Comparison of ENCODE assay signal across 21 cellular contexts in genomic region chr2:232588031-232588430, GRCh38. TPM values are rescaled to one million over a fixed set of nuclear protein-coding genes. Genes with fewer than 3 reads are reported as not detected.
"Had no signal": no experiment of that assay in that cellular context is flagged by ENCODE, and none has a peak within 500 bp of the region (broad histone marks: within the 10 kb centered on the region; RNA-seq: fewer than 3 reads in every experiment).

No MANE protein-coding gene starts in this region.

- H3K27ac Mint-ChIP-seq: activated T-helper 1 cell treated with anti-CD3 and anti-CD28 coated beads, Interleukin-12 subunit alpha, Interleukin-12 subunit beta, Interleukin-2, Interleukin-4 antibody, amounts not matched to agents 30 ng/mL and 10 ng/mL and 1 ng/mL, durations not matched to agents 14 hours and 24 hours and 36 hours; endodermal cell; T-helper 1 cell treated with Interleukin-12 subunit alpha and Interleukin-12 subunit beta and Interleukin-4 antibody, amounts not matched to agents 30 μg/mL and 1 μg/mL, for 36 hours had no signal

- H3K9me3 Mint-ChIP-seq: activated naive CD4-positive, alpha-beta T cell treated with anti-CD3 and anti-CD28 coated beads, Interleukin-2, amount 50 U/mL, for 72 hours; activated T-helper 1 cell treated with anti-CD3 and anti-CD28 coated beads, Interleukin-12 subunit alpha, Interleukin-12 subunit beta, Interleukin-2, Interleukin-4 antibody, amounts not matched to agents 30 ng/mL and 10 ng/mL and 1 ng/mL, durations not matched to agents 14 hours and 24 hours and 36 hours; endodermal cell; T-helper 1 cell treated with Interleukin-12 subunit alpha and Interleukin-12 subunit beta and Interleukin-4 antibody, amounts not matched to agents 30 μg/mL and 1 μg/mL, for 36 hours had no signal

- H3K4me1 Mint-ChIP-seq: endodermal cell, naive B cell had no signal

- H3K9me3 ChIP-seq: adrenal gland, mucosa of descending colon, ovary had no signal

- H3K4me3 Mint-ChIP-seq: activated T-helper 1 cell treated with anti-CD3 and anti-CD28 coated beads, Interleukin-12 subunit alpha, Interleukin-12 subunit beta, Interleukin-2, Interleukin-4 antibody, amounts not matched to agents 30 ng/mL and 10 ng/mL and 1 ng/mL, durations not matched to agents 14 hours and 24 hours and 36 hours; endodermal cell; naive B cell; T-helper 1 cell treated with Interleukin-12 subunit alpha and Interleukin-12 subunit beta and Interleukin-4 antibody, amounts not matched to agents 30 μg/mL and 1 μg/mL, for 36 hours had no signal

- H3K27me3 Mint-ChIP-seq: naive B cell had no signal

- ATAC-seq: activated naive CD4-positive, alpha-beta T cell treated with anti-CD3 and anti-CD28 coated beads, Interleukin-2, amount 50 U/mL, for 72 hours had no signal

- DNase-seq: activated CD4-positive, CD25-positive, alpha-beta regulatory T cell treated with anti-CD3 and anti-CD28 coated beads, Interleukin-2, amount 50 U/mL, for 72 hours; activated gamma-delta T cell treated with Interleukin-2 at 50 U/mL for 16 hours; activated T-cell treated with anti-CD3 and anti-CD28 coated beads for 4 hours; adrenal gland; endodermal cell; heart left ventricle; mesenchymal stem cell; naive B cell; ovary; stimulated activated CD8-positive, alpha-beta memory T cell treated with anti-CD3 and anti-CD28 coated beads, Interleukin-4, amount 100 ng/mL, for 48 hours; stimulated activated naive CD4-positive, alpha-beta T cell treated with Interleukin-2 at 50 U/mL for 16 hours; trophoblast cell had no signal

- H3K36me3 ChIP-seq: adrenal gland, ovary had no signal

- H3K27me3 ChIP-seq: adrenal gland, cardiac muscle cell, heart left ventricle, ovary had no signal

- H3K27ac ChIP-seq: cardiac muscle cell, ovary had no signal

- H3K4me3 ChIP-seq: adrenal gland, cardiac muscle cell, heart left ventricle, mucosa of descending colon, ovary had no signal

RNA-seq across cellular contexts. Expression of gene CHRNG, which starts 48.5 kb away (rescaled TPM):
- total RNA-seq: activated naive CD4-positive, alpha-beta T cell treated with anti-CD3 and anti-CD28 coated beads, Interleukin-2, amount 50 U/mL, for 72 hours; activated T-helper 1 cell treated with anti-CD3 and anti-CD28 coated beads, Interleukin-12 subunit alpha, Interleukin-12 subunit beta, Interleukin-2, Interleukin-4 antibody, amounts not matched to agents 30 ng/mL and 10 ng/mL and 1 ng/mL, durations not matched to agents 14 hours and 24 hours and 36 hours; adrenal gland; cardiac muscle cell; chondrocyte; endodermal cell; frontal cortex; heart left ventricle; kidney epithelial cell; lower leg skin; mucosa of descending colon; ovary had no signal
- polyA plus RNA-seq: heart left ventricle, ovary had no signal
